8 cellular contexts compared by ENCODE assay signal in the genomic region with DNA sequence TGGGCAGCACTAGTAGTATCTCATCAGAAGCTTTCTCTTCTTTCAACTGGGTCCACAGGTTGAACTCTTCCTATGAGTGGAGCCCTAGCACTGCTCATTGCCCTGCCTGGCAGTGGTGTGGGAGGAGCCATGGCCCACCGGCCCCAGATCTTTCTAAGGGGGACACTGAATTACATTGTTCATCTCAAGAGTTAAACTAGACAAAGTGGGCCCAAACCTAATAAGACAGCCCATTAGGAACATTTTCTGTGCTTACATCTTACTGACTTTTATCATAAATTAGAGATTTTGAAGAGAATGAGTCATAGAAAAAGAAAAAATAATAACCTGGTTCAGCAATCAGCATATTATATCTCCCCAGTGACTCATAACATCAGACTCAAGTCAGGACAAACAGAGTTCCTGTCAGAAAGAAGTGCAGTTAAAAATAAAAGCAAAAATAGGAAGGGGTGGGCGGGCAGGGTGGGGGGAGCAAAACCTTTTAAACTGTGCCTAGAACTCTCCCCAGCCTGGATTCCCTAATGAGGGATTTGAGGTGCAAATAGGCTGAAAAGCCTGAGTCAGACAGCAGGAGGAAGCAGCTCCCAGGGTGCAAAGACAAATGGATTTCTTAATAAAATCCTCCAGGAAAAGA.
DNase-seq lines count a peak whose midpoint lies in the region; ATAC-seq and TF ChIP-seq lines count a peak whose summit lies in the region.

No MANE protein-coding gene starts in this region.

- H3K9me3 ChIP-seq in heart right ventricle: no peaks in the 10 kb centered on the region
- no peaks in the 10 kb centered on the region for H3K9me3 ChIP-seq in SK-N-MC (ENCODE audit: low read depth, low read length)
- H3K9me3 ChIP-seq in effector memory CD4-positive, alpha-beta T cell (ENCODE audit: control insufficient read depth, low read length): no peaks in the 10 kb centered on the region
- no peaks in the 10 kb centered on the region for H3K9me3 ChIP-seq in tibial nerve

- no peak for TF ChIP-seq POLR2A in tibial nerve (IDR thresholded peaks at IDR 0.05)

- intact Hi-C loops in heart right ventricle (cut with DNase I) (loop anchor here in 4 of 10 donors (5.0 to 10.0 kb wide), 3 partner anchors 157 to 380 kb away; partner anchors contain the start of gene TRIB2 (in 3 of the 4)), left ventricle myocardium superior (cut with micrococcal nuclease) (no loop called here)

- DNase-seq in heart right ventricle: no peak
- no peak for DNase-seq in left ventricle myocardium superior
- peak; percentile 86 for DNase-seq in SK-N-MC (ENCODE audit: low read depth, low spot score)
- DNase-seq in effector memory CD4-positive, alpha-beta T cell: no peak
- peak; percentile 15 for DNase-seq in smooth muscle cell of the brain vasculature (ENCODE audit: low read depth, low spot score)
- DNase-seq in GM13977 (ENCODE audit: low spot score): no peak
- no peak for DNase-seq in tibial nerve (ENCODE audit: low spot score in 2 of 2)
- no peak for DNase-seq in NCI-H524 treated with DMSO at 0.1 percent for 48 hours (lab: John Stamatoyannopoulos, UW)

- H3K4me3 ChIP-seq in heart right ventricle (no peak overlapping the region), SK-N-MC (peak overlapping the region; percentile 48), tibial nerve (no peak overlapping the region)
- no peak overlapping the region for H3K4me3 ChIP-seq in effector memory CD4-positive, alpha-beta T cell (ENCODE audit: insufficient read depth, low read depth, low read length, poor library complexity, severe bottlenecking)

- TF ChIP-seq EP300 in tibial nerve (IDR thresholded peaks at IDR 0.05): no peak

- ATAC-seq in heart right ventricle: peak in 6 of 8 donors; percentile 42 to 76 (median 57)
- ATAC-seq in left ventricle myocardium superior: no peak

- H3K27ac ChIP-seq in heart right ventricle (peak overlapping the region in 7 of 10 donors; percentile 16 to 61 (median 43)), SK-N-MC (peak overlapping the region; percentile 86), tibial nerve (peak overlapping the region in 2 of 4 donors; percentile 17 to 64)
- peak overlapping the region; percentile 44 for H3K27ac ChIP-seq in effector memory CD4-positive, alpha-beta T cell (ENCODE audit: insufficient read depth, low read length, poor library complexity, severe bottlenecking)

- H3K9ac ChIP-seq in SK-N-MC (ENCODE audit: insufficient read length): no peak overlapping the region

- H3K4me1 ChIP-seq in heart right ventricle (peaks cover 5 to 28% (median 14%) of the 10 kb centered on the region in 9 donors), tibial nerve (peaks cover 0 to 20% (median 10%) of the 10 kb centered on the region in 4 donors)
- H3K4me1 ChIP-seq in effector memory CD4-positive, alpha-beta T cell (ENCODE audit: control insufficient read depth, insufficient read depth, low read length, poor library complexity, severe bottlenecking): peaks cover 17% of the 10 kb centered on the region

- in situ Hi-C loops in GM13977 (cut with MboI; ENCODE audit: low pct_unique_long_range_greater_than_20kb, low sequenced_read_pairs, unreplicated experiment): no loop called here

- no peaks in the 10 kb centered on the region for H3K36me3 ChIP-seq in heart right ventricle
- H3K36me3 ChIP-seq in SK-N-MC (ENCODE audit: insufficient read depth, low read length): no peaks in the 10 kb centered on the region
- H3K36me3 ChIP-seq in effector memory CD4-positive, alpha-beta T cell (ENCODE audit: control insufficient read depth, insufficient read depth, low read length): no peaks in the 10 kb centered on the region
- no peaks in the 10 kb centered on the region for H3K36me3 ChIP-seq in tibial nerve

- 44 to 48% methylated on average over 2 of the region's 2 CpGs for WGBS in heart right ventricle, 2 donors
- 14 to 32% methylated on average over 2 of the region's 2 CpGs for WGBS in tibial nerve, 2 donors

- TF ChIP-seq CTCF in heart right ventricle (IDR thresholded peaks at IDR 0.05): peak in 4 of 9 donors; percentile 10 to 39 (median 32)
- no peak for TF ChIP-seq CTCF in GM13977 (IDR thresholded peaks at IDR 0.05; ENCODE audit: extremely low read depth, insufficient read depth, missing control alignments)
- TF ChIP-seq CTCF in tibial nerve (IDR thresholded peaks at IDR 0.05): peak in 2 of 5 experiments; percentile 7 to 36

- H3K27me3 ChIP-seq in heart right ventricle (no peaks in the 10 kb centered on the region), tibial nerve (no peaks in the 10 kb centered on the region)
- H3K27me3 ChIP-seq in effector memory CD4-positive, alpha-beta T cell (replicated peaks; ENCODE audit: control insufficient read depth, insufficient read depth, low read length, poor library complexity, severe bottlenecking): no peaks in the 10 kb centered on the region

Comparison
In these comparisons a context has a peak if more than half of its experiments do, and no peak if none do; other contexts are left out.
1. DNase-seq: peak in SK-N-MC (single experiment) and smooth muscle cell of the brain vasculature (single experiment); none in heart right ventricle (0 of 2), left ventricle myocardium superior (single experiment), effector memory CD4-positive, alpha-beta T cell (0 of 3), GM13977 (single experiment), tibial nerve (0 of 2) and NCI-H524 treated with DMSO at 0.1 percent for 48 hours (single experiment).